In the genomic region with DNA sequence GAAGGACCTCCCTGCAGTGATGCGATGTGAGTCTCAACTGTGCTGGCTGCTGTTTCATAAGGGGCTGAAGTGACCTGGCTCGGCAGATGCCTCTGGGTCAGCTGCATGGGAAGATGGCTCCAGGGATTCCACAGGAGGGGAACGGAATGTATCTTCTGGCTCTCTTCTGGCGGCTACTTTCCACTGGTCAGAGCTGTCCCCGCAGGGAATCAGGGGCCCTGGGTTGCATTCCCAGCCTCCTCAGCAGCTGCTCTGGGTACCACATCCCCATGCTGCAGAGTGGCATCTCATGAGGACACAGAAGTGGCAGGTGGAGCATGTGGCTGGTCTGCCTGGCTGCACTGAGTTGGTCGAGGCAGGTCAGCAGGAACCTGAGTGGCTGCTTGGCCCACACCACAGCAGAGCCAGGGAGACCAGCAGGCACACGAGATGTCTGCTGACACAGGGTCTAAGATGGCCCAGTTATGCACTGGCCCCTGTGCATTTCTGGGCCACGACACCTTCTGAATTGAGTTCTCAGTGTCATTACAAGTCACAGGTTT, we compare ENCODE assay signal across 13 cellular contexts. TPM values are rescaled to one million over a fixed set of nuclear protein-coding genes. Genes with fewer than 3 reads are reported as not detected.
DNase-seq lines count a peak whose midpoint lies in the region; ATAC-seq and TF ChIP-seq lines count a peak whose summit lies in the region.
"Had no signal": no experiment of that assay in that cellular context is flagged by ENCODE, and none has a peak within 500 bp of the region (broad histone marks: within the 10 kb centered on the region; RNA-seq: fewer than 3 reads in every experiment).

No MANE protein-coding gene starts in this region.

- peaks cover 14% of the 10 kb centered on the region for H3K4me1 Mint-ChIP-seq in progenitor cell of endocrine pancreas (ENCODE audit: low read depth)
- H3K4me1 Mint-ChIP-seq: CD14-positive monocyte had no signal

- no peak overlapping the region for H3K4me3 Mint-ChIP-seq in progenitor cell of endocrine pancreas (ENCODE audit: low read depth)
- H3K4me3 Mint-ChIP-seq: CD14-positive monocyte; CD8-positive, alpha-beta T cell had no signal

- H3K9me3 Mint-ChIP-seq in progenitor cell of endocrine pancreas (ENCODE audit: low read depth), result peaks cover 17% of the 10 kb centered on the region

- peaks cover 0 to 8% (median 4%) of the 10 kb centered on the region in 4 donors for H3K9me3 ChIP-seq in sigmoid colon

- no peak overlapping the region for H3K27ac ChIP-seq in sigmoid colon
- H3K27ac ChIP-seq: 22Rv1 had no signal

- no peak for ATAC-seq in GM18498 (IDR thresholded peaks at IDR 0.05; ENCODE audit: unreplicated experiment)
- ATAC-seq: CD8-positive, alpha-beta T cell had no signal

- intact Hi-C loops in sigmoid colon (cut with DNase I), result loop anchor here (10.0 kb wide), 1 partner anchor 80 kb away; no protein-coding TSS in a partner anchor

- H3K36me3 Mint-ChIP-seq in progenitor cell of endocrine pancreas (ENCODE audit: insufficient read depth), result peaks cover 6% of the 10 kb centered on the region
- H3K36me3 Mint-ChIP-seq: CD14-positive monocyte; CD8-positive, alpha-beta T cell had no signal

- 82 to 89% methylated on average over 8 of the region's 8 CpGs for WGBS in sigmoid colon, 2 donors

- TF ChIP-seq POLR2A in sigmoid colon (IDR thresholded peaks at IDR 0.05), result no peak

- H3K27me3 ChIP-seq in sigmoid colon, result no peaks in the 10 kb centered on the region

- H3K27ac Mint-ChIP-seq in progenitor cell of endocrine pancreas, result no peak overlapping the region
- H3K27ac Mint-ChIP-seq: CD14-positive monocyte; CD8-positive, alpha-beta T cell had no signal

- peak; percentile 3 for DNase-seq in activated CD4-positive, alpha-beta T cell treated with anti-CD3 and anti-CD28 coated beads for 1 hour
- DNase-seq in activated CD4-positive, alpha-beta T cell treated with anti-CD3 and anti-CD28 coated beads for 4 hours, result no peak
- DNase-seq in islet precursor cell (peak; percentile 38), progenitor cell of endocrine pancreas (ENCODE audit: low spot score, unreplicated experiment) (peak; percentile 6), sigmoid colon (no peak), NOMO-1 treated with DMSO at 0.1 percent for 48 hours (lab: John Stamatoyannopoulos, UW; ENCODE audit: unreplicated experiment) (no peak)
- DNase-seq: CD8-positive, alpha-beta T cell; COR-L47; DND-41; GDM1 had no signal

- no peak for TF ChIP-seq EP300 in sigmoid colon (IDR thresholded peaks at IDR 0.05)

- peaks cover 0 to 22% (median 16%) of the 10 kb centered on the region in 4 donors for H3K4me1 ChIP-seq in sigmoid colon

- TF ChIP-seq CTCF in progenitor cell of endocrine pancreas (IDR thresholded peaks at IDR 0.05; ENCODE audit: unreplicated experiment) (no peak), sigmoid colon (IDR thresholded peaks at IDR 0.05) (no peak)

- no peaks in the 10 kb centered on the region for H3K36me3 ChIP-seq in sigmoid colon

- no peak overlapping the region for H3K4me3 ChIP-seq in sigmoid colon

- peaks cover 12% of the 10 kb centered on the region for H3K27me3 Mint-ChIP-seq in progenitor cell of endocrine pancreas

RNA-seq across cellular contexts. Expression of gene POFUT2, which starts 42.8 kb away (rescaled TPM):
- total RNA-seq in progenitor cell of endocrine pancreas, result 47.8 and 51.5 TPM in 2 replicates
- total RNA-seq in sigmoid colon, result 10 to 100 TPM; 13.0 to 31.3 (median 20.9) TPM
- 10 to 100 TPM in 1 of 3 donors, 1 to 10 TPM in 2; 2.5 to 21.6 (median 3.0) TPM for polyA plus RNA-seq in sigmoid colon

Comparison
In these comparisons a context has a peak if more than half of its experiments do, and no peak if none do; other contexts are left out.
1. DNase-seq: peak in activated CD4-positive, alpha-beta T cell treated with anti-CD3 and anti-CD28 coated beads for 1 hour (single experiment), islet precursor cell (single experiment) and progenitor cell of endocrine pancreas (single experiment); none in activated CD4-positive, alpha-beta T cell treated with anti-CD3 and anti-CD28 coated beads for 4 hours (0 of 2), sigmoid colon (single experiment) and NOMO-1 treated with DMSO at 0.1 percent for 48 hours (single experiment).